In genomic region chr6:25279748-25280616, GRCh38 we compare ENCODE assay signal across 8 cellular contexts. TPM values are rescaled to one million over a fixed set of nuclear protein-coding genes. Genes with fewer than 3 reads are reported as not detected.
A peak's percentile ranks its signal among the peaks of the same experiment; 100 is the strongest.
DNase-seq lines count a peak whose midpoint lies in the region; ATAC-seq and TF ChIP-seq lines count a peak whose summit lies in the region.

No MANE protein-coding gene starts in this region.

- in situ Hi-C loops in gastrocnemius medialis (cut with MboI; ENCODE audit: low sequenced_read_pairs in 4 of 4): loop anchor here (5.0 to 10.0 kb wide), 4 partner anchors 205 to 325 kb away; no protein-coding TSS in a partner anchor

- TF ChIP-seq CTCF in gastrocnemius medialis (IDR thresholded peaks at IDR 0.05 in 4 of 5, conservative IDR thresholded peaks at IDR 0.05 in 1 of 5): no peak

- H3K27ac ChIP-seq in right cardiac atrium (ENCODE audit: low read length) (peak overlapping the region; percentile 40), gastrocnemius medialis (peak overlapping the region in 2 of 4 donors; percentile 16 to 52)

- H3K4me1 ChIP-seq in right cardiac atrium (ENCODE audit: control insufficient read depth, insufficient read depth, low read length): peaks cover 3% of the 10 kb centered on the region
- peaks cover 9 to 16% of the 10 kb centered on the region in 2 donors for H3K4me1 ChIP-seq in gastrocnemius medialis

- H3K36me3 Mint-ChIP-seq in activated CD4-positive, alpha-beta T cell treated with anti-CD3 and anti-CD28 coated beads for 36 hours (ENCODE audit: low read depth): no peaks in the 10 kb centered on the region
- H3K36me3 Mint-ChIP-seq in activated naive CD8-positive, alpha-beta T cell treated with anti-CD3 and anti-CD28 coated beads for 36 hours: peaks cover 11% of the 10 kb centered on the region

- 2% methylated on average over 38 of the region's 38 CpGs for WGBS in right cardiac atrium

- H3K27ac Mint-ChIP-seq in activated CD4-positive, alpha-beta T cell treated with anti-CD3 and anti-CD28 coated beads for 36 hours: peak overlapping the region; percentile 79
- peak overlapping the region; percentile 79 for H3K27ac Mint-ChIP-seq in activated naive CD8-positive, alpha-beta T cell treated with anti-CD3 and anti-CD28 coated beads for 36 hours

- no peaks in the 10 kb centered on the region for H3K9me3 Mint-ChIP-seq in activated CD4-positive, alpha-beta T cell treated with anti-CD3 and anti-CD28 coated beads for 36 hours (ENCODE audit: low read depth)
- H3K9me3 Mint-ChIP-seq in activated naive CD8-positive, alpha-beta T cell treated with anti-CD3 and anti-CD28 coated beads for 36 hours: peaks cover 1% of the 10 kb centered on the region

- H3K36me3 ChIP-seq in gastrocnemius medialis: no peaks in the 10 kb centered on the region

- H3K9me3 ChIP-seq in right cardiac atrium (ENCODE audit: control insufficient read depth, low read length): no peaks in the 10 kb centered on the region
- no peaks in the 10 kb centered on the region for H3K9me3 ChIP-seq in gastrocnemius medialis

- POLR2A ChIA-PET in activated CD4-positive, alpha-beta T cell treated with anti-CD3 and anti-CD28 coated beads for 36 hours (lab: Charles Lee): interaction anchor here (0.5 to 1.9 kb wide), 3 partner anchors 291 to 1023 kb away, joined by 3 to 6 read pairs (median 5); a partner anchor contains a TSS

- no peaks in the 10 kb centered on the region for H3K27me3 ChIP-seq in right cardiac atrium (ENCODE audit: control insufficient read depth, insufficient read depth)
- peaks cover 3 to 34% (median 18%) of the 10 kb centered on the region in 3 donors for H3K27me3 ChIP-seq in gastrocnemius medialis

- peaks cover 38% of the 10 kb centered on the region for H3K4me1 Mint-ChIP-seq in activated CD4-positive, alpha-beta T cell treated with anti-CD3 and anti-CD28 coated beads for 36 hours
- peaks cover 45% of the 10 kb centered on the region for H3K4me1 Mint-ChIP-seq in activated naive CD8-positive, alpha-beta T cell treated with anti-CD3 and anti-CD28 coated beads for 36 hours

- DNase-seq in activated CD4-positive, alpha-beta T cell treated with anti-CD3 and anti-CD28 coated beads for 36 hours: peak; percentile 55
- no peak for DNase-seq in activated CD4-positive, alpha-beta T cell treated with anti-CD3 and anti-CD28 coated beads for 1 hour
- DNase-seq in NCI-H226 (peak; percentile 9), right cardiac atrium (peak; percentile 22 to 72 (median 63)), gastrocnemius medialis (no peak), ureter (ENCODE audit: low spot score) (no peak)
- peak; percentile 24 for DNase-seq in activated naive CD8-positive, alpha-beta T cell treated with anti-CD3 and anti-CD28 coated beads for 36 hours

- TF ChIP-seq POLR2A in gastrocnemius medialis (IDR thresholded peaks at IDR 0.05): no peak

- H3K4me3 ChIP-seq in right cardiac atrium (ENCODE audit: low read length): peak overlapping the region; percentile 69
- H3K4me3 ChIP-seq in gastrocnemius medialis: peak overlapping the region; percentile 63 to 89 (median 68)

- peak overlapping the region; percentile 82 for H3K4me3 Mint-ChIP-seq in activated CD4-positive, alpha-beta T cell treated with anti-CD3 and anti-CD28 coated beads for 36 hours
- peak overlapping the region; percentile 89 for H3K4me3 Mint-ChIP-seq in activated naive CD8-positive, alpha-beta T cell treated with anti-CD3 and anti-CD28 coated beads for 36 hours

- ATAC-seq in activated CD4-positive, alpha-beta T cell treated with anti-CD3 and anti-CD28 coated beads for 36 hours: peak; percentile 13
- ATAC-seq in right cardiac atrium (peak; percentile 12 to 33), gastrocnemius medialis (peak in 1 of 2 donors; percentile 12), GM19455 (IDR thresholded peaks at IDR 0.05; ENCODE audit: unreplicated experiment) (no peak)

- intact Hi-C loops in activated CD4-positive, alpha-beta T cell treated with anti-CD3 and anti-CD28 coated beads for 36 hours (cut with DNase I, micrococcal nuclease): loop anchor here (1.0 to 10.0 kb wide), 5 partner anchors 87 to 715 kb away; no protein-coding TSS in a partner anchor
- intact Hi-C loops in right cardiac atrium (cut with DNase I) (loop anchor here (2.0 to 10.0 kb wide), 4 partner anchors 135 to 211 kb away; no protein-coding TSS in a partner anchor), gastrocnemius medialis (cut with DNase I; ENCODE audit: low total_unique reads) (loop anchor here (5.0 kb wide), 1 partner anchor 212 kb away; no protein-coding TSS in a partner anchor)

- peaks cover 2% of the 10 kb centered on the region for H3K27me3 Mint-ChIP-seq in activated CD4-positive, alpha-beta T cell treated with anti-CD3 and anti-CD28 coated beads for 36 hours
- no peaks in the 10 kb centered on the region for H3K27me3 Mint-ChIP-seq in activated naive CD8-positive, alpha-beta T cell treated with anti-CD3 and anti-CD28 coated beads for 36 hours

- CTCF ChIA-PET in activated CD4-positive, alpha-beta T cell treated with anti-CD3 and anti-CD28 coated beads for 36 hours (lab: Charles Lee): interaction anchor here (0.6 to 5.4 kb wide), 14 partner anchors 10 to 319 kb away, joined by 3 to 43 read pairs (median 4); no protein-coding TSS in a partner anchor

RNA-seq across cellular contexts. Expression of gene CARMIL1, which starts 0.8 kb away (rescaled TPM):
- total RNA-seq in activated CD4-positive, alpha-beta T cell treated with anti-CD3 and anti-CD28 coated beads for 36 hours: 1 to 10 TPM; 4.5 to 4.9 TPM
- 1 to 10 TPM; 7.1 to 8.1 TPM for total RNA-seq in activated naive CD8-positive, alpha-beta T cell treated with anti-CD3 and anti-CD28 coated beads for 36 hours
- total RNA-seq in right cardiac atrium (10 to 100 TPM; 16.8 to 19.8 (median 18.1) TPM), gastrocnemius medialis (1 to 10 TPM in 3 of 4 donors, under 1 TPM in 1; 0.87 to 2.1 (median 1.7) TPM), ureter (28.4 TPM)
- polyA plus RNA-seq in right cardiac atrium: 9.5 TPM

Comparison
In these comparisons a context has a peak if more than half of its experiments do, and no peak if none do; other contexts are left out.
1. DNase-seq: peak in activated CD4-positive, alpha-beta T cell treated with anti-CD3 and anti-CD28 coated beads for 36 hours (single experiment), NCI-H226 (single experiment), activated naive CD8-positive, alpha-beta T cell treated with anti-CD3 and anti-CD28 coated beads for 36 hours (single experiment) and right cardiac atrium (3 of 3); none in activated CD4-positive, alpha-beta T cell treated with anti-CD3 and anti-CD28 coated beads for 1 hour (single experiment), gastrocnemius medialis (0 of 2) and ureter (single experiment).